ENCODE assay signal across 26 cellular contexts in genomic region chr3:111607242-111607641, GRCh38. TPM values are rescaled to one million over a fixed set of nuclear protein-coding genes. Genes with fewer than 3 reads are reported as not detected.
A peak's percentile ranks its signal among the peaks of the same experiment; 100 is the strongest.
DNase-seq lines count a peak whose midpoint lies in the region; ATAC-seq and TF ChIP-seq lines count a peak whose summit lies in the region.
"Had no signal": no experiment of that assay in that cellular context is flagged by ENCODE, and none has a peak within 500 bp of the region (broad histone marks: within the 10 kb centered on the region; RNA-seq: fewer than 3 reads in every experiment).

No MANE protein-coding gene starts in this region.

- no peaks in the 10 kb centered on the region for H3K9me3 ChIP-seq in CD8-positive, alpha-beta memory T cell (ENCODE audit: low read length)
- H3K9me3 ChIP-seq in psoas muscle, result no peaks in the 10 kb centered on the region
- H3K9me3 ChIP-seq: ovary, right atrium auricular region, spleen, thyroid gland had no signal

- H3K36me3 Mint-ChIP-seq in T-helper 1 cell treated with Interleukin-12 subunit alpha and Interleukin-12 subunit beta and Interleukin-4 antibody, amounts not matched to agents 30 μg/mL and 1 μg/mL, for 36 hours (ENCODE audit: low read depth), result peaks cover 79% of the 10 kb centered on the region
- H3K36me3 Mint-ChIP-seq in CD8-positive, alpha-beta memory T cell, result peaks cover 14 to 86% (median 44%) of the 10 kb centered on the region in 3 donors
- peaks cover 88% of the 10 kb centered on the region for H3K36me3 Mint-ChIP-seq in activated T-helper 2 cell treated with anti-CD3 and anti-CD28 coated beads, Interferon-gamma antibody, Interleukin-2, Interleukin-4, amounts not matched to agents 10 μg/mL and 5 μg/mL and 100 μg/mL, durations not matched to agents 14 hours and 24 hours and 36 hours (ENCODE audit: low read depth)
- peaks cover 19 to 70% (median 51%) of the 10 kb centered on the region in 3 donors for H3K36me3 Mint-ChIP-seq in immature natural killer cell
- H3K36me3 Mint-ChIP-seq: WTC11 had no signal

- H3K27me3 ChIP-seq in CD8-positive, alpha-beta memory T cell (ENCODE audit: insufficient read depth, low read length, poor library complexity, severe bottlenecking), result no peaks in the 10 kb centered on the region
- H3K27me3 ChIP-seq in psoas muscle (ENCODE audit: insufficient read depth in 3 of 3, low read length in 2 of 3), result peaks cover 0 to 3% (median 0%) of the 10 kb centered on the region in 3 donors
- H3K27me3 ChIP-seq: ovary, right atrium auricular region, spleen, thyroid gland had no signal

- 9 to 45% (median 26%) methylated on average over 1 of the region's 1 CpG for WGBS in psoas muscle, 3 donors

- POLR2A ChIA-PET in CD8-positive, alpha-beta memory T cell (lab: Charles Lee), result no interaction called here

- peaks cover 43% of the 10 kb centered on the region for H3K4me1 ChIP-seq in CD8-positive, alpha-beta memory T cell (ENCODE audit: insufficient read depth, low read length)
- no peaks in the 10 kb centered on the region for H3K4me1 ChIP-seq in psoas muscle
- H3K4me1 ChIP-seq: right atrium auricular region had no signal

- H3K27ac Mint-ChIP-seq in T-helper 1 cell treated with Interleukin-12 subunit alpha and Interleukin-12 subunit beta and Interleukin-4 antibody, amounts not matched to agents 30 μg/mL and 1 μg/mL, for 36 hours, result peak overlapping the region; percentile 95
- peak overlapping the region; percentile 68 to 97 (median 92) for H3K27ac Mint-ChIP-seq in CD8-positive, alpha-beta memory T cell
- H3K27ac Mint-ChIP-seq in activated T-helper 2 cell treated with anti-CD3 and anti-CD28 coated beads, Interferon-gamma antibody, Interleukin-2, Interleukin-4, amounts not matched to agents 10 μg/mL and 5 μg/mL and 100 μg/mL, durations not matched to agents 14 hours and 24 hours and 36 hours, result peak overlapping the region; percentile 98
- peak overlapping the region in 5 of 6 donors; percentile 46 to 86 (median 83) for H3K27ac Mint-ChIP-seq in immature natural killer cell
- H3K27ac Mint-ChIP-seq: nephron, WTC11 had no signal

- H3K27ac ChIP-seq in CD8-positive, alpha-beta memory T cell (ENCODE audit: low read depth, low read length), result no peak overlapping the region
- no peak overlapping the region for H3K27ac ChIP-seq in coronary artery
- H3K27ac ChIP-seq in psoas muscle, result no peak overlapping the region
- H3K27ac ChIP-seq: 22Rv1, ovary, right atrium auricular region, thyroid gland had no signal

- no peak for DNase-seq in T-helper 1 cell
- DNase-seq in CD8-positive, alpha-beta memory T cell, result no peak
- DNase-seq in activated T-helper 2 cell treated with anti-CD3 and anti-CD28 coated beads, Interferon-gamma antibody, Interleukin-2, Interleukin-4, amounts not matched to agents 10 μg/mL and 5 μg/mL and 100 μg/mL, durations not matched to agents 14 hours and 24 hours and 36 hours (ENCODE audit: low spot score), result no peak
- DNase-seq in immature natural killer cell, result no peak
- no peak for DNase-seq in coronary artery (ENCODE audit: low spot score)
- DNase-seq in psoas muscle, result no peak
- DNase-seq in GOT3 (lab: John Stamatoyannopoulos, UW), result no peak
- DNase-seq: CD4-positive, CD25-positive, alpha-beta regulatory T cell; cortex of kidney; islet precursor cell; midbrain; NCI-H1105 treated with DMSO at 0.1 percent for 48 hours; NCI-H2081 treated with DMSO at 0.1 percent for 48 hours; NCI-H345; NCI-H748 treated with DMSO at 0.1 percent for 48 hours; ovary; spleen; stimulated activated CD4-positive, alpha-beta T cell treated with anti-CD3 and anti-CD28 coated beads, Interleukin-2, amount 100 ng/mL, for 48 hours; stimulated activated naive CD4-positive, alpha-beta T cell; T1000; thyroid gland had no signal

- intact Hi-C loops in activated T-helper 2 cell treated with anti-CD3 and anti-CD28 coated beads, Interferon-gamma antibody, Interleukin-2, Interleukin-4, amounts not matched to agents 10 μg/mL and 5 μg/mL and 100 μg/mL, durations not matched to agents 14 hours and 24 hours and 36 hours (cut with micrococcal nuclease), result loop anchor here (10.0 kb wide), 1 partner anchor 778 kb away; no protein-coding TSS in a partner anchor
- intact Hi-C loops in psoas muscle (cut with DNase I), result no loop called here

- no peaks in the 10 kb centered on the region for H3K27me3 Mint-ChIP-seq in T-helper 1 cell treated with Interleukin-12 subunit alpha and Interleukin-12 subunit beta and Interleukin-4 antibody, amounts not matched to agents 30 μg/mL and 1 μg/mL, for 36 hours (ENCODE audit: low read depth)
- H3K27me3 Mint-ChIP-seq in CD8-positive, alpha-beta memory T cell, result no peaks in the 10 kb centered on the region
- H3K27me3 Mint-ChIP-seq in activated T-helper 2 cell treated with anti-CD3 and anti-CD28 coated beads, Interferon-gamma antibody, Interleukin-2, Interleukin-4, amounts not matched to agents 10 μg/mL and 5 μg/mL and 100 μg/mL, durations not matched to agents 14 hours and 24 hours and 36 hours (ENCODE audit: low read depth), result no peaks in the 10 kb centered on the region
- no peaks in the 10 kb centered on the region for H3K27me3 Mint-ChIP-seq in immature natural killer cell (ENCODE audit: low read depth in 3 of 3)
- H3K27me3 Mint-ChIP-seq: CD4-positive, CD25-positive, alpha-beta regulatory T cell had no signal

- CTCF ChIA-PET in CD8-positive, alpha-beta memory T cell (lab: Charles Lee), result interaction anchor here (2.7 kb wide), 1 partner anchor 9 kb away, joined by 11 read pairs; no protein-coding TSS in a partner anchor

- H3K36me3 ChIP-seq in CD8-positive, alpha-beta memory T cell (ENCODE audit: insufficient read depth, low read length), result peaks cover 5% of the 10 kb centered on the region
- no peaks in the 10 kb centered on the region for H3K36me3 ChIP-seq in psoas muscle (ENCODE audit: insufficient read depth in 1 of 2, low read depth in 1 of 2)
- H3K36me3 ChIP-seq: ovary, right atrium auricular region, spleen, thyroid gland had no signal

- no peak overlapping the region for H3K4me3 ChIP-seq in CD8-positive, alpha-beta memory T cell (ENCODE audit: low read length)
- H3K4me3 ChIP-seq in coronary artery, result no peak overlapping the region
- no peak overlapping the region for H3K4me3 ChIP-seq in psoas muscle
- H3K4me3 ChIP-seq: ovary, right atrium auricular region, spleen, thyroid gland had no signal

- TF ChIP-seq CTCF in coronary artery (IDR thresholded peaks at IDR 0.05) (no peak), psoas muscle (IDR thresholded peaks at IDR 0.05) (no peak)

- H3K9me3 Mint-ChIP-seq in T-helper 1 cell treated with Interleukin-12 subunit alpha and Interleukin-12 subunit beta and Interleukin-4 antibody, amounts not matched to agents 30 μg/mL and 1 μg/mL, for 36 hours, result no peaks in the 10 kb centered on the region
- no peaks in the 10 kb centered on the region for H3K9me3 Mint-ChIP-seq in CD8-positive, alpha-beta memory T cell
- H3K9me3 Mint-ChIP-seq in activated T-helper 2 cell treated with anti-CD3 and anti-CD28 coated beads, Interferon-gamma antibody, Interleukin-2, Interleukin-4, amounts not matched to agents 10 μg/mL and 5 μg/mL and 100 μg/mL, durations not matched to agents 14 hours and 24 hours and 36 hours, result no peaks in the 10 kb centered on the region
- H3K9me3 Mint-ChIP-seq in immature natural killer cell, result no peaks in the 10 kb centered on the region
- H3K9me3 Mint-ChIP-seq: CD4-positive, CD25-positive, alpha-beta regulatory T cell; nephron had no signal

- H3K4me1 Mint-ChIP-seq in T-helper 1 cell treated with Interleukin-12 subunit alpha and Interleukin-12 subunit beta and Interleukin-4 antibody, amounts not matched to agents 30 μg/mL and 1 μg/mL, for 36 hours (ENCODE audit: low read depth), result peaks cover 85% of the 10 kb centered on the region
- peaks cover 82 to 98% (median 96%) of the 10 kb centered on the region in 3 donors for H3K4me1 Mint-ChIP-seq in CD8-positive, alpha-beta memory T cell
- H3K4me1 Mint-ChIP-seq in activated T-helper 2 cell treated with anti-CD3 and anti-CD28 coated beads, Interferon-gamma antibody, Interleukin-2, Interleukin-4, amounts not matched to agents 10 μg/mL and 5 μg/mL and 100 μg/mL, durations not matched to agents 14 hours and 24 hours and 36 hours (ENCODE audit: low read depth), result peaks cover 94% of the 10 kb centered on the region
- peaks cover 51 to 74% of the 10 kb centered on the region in 2 donors for H3K4me1 Mint-ChIP-seq in immature natural killer cell
- H3K4me1 Mint-ChIP-seq: nephron, WTC11 had no signal

- H3K4me3 Mint-ChIP-seq in T-helper 1 cell treated with Interleukin-12 subunit alpha and Interleukin-12 subunit beta and Interleukin-4 antibody, amounts not matched to agents 30 μg/mL and 1 μg/mL, for 36 hours, result no peak overlapping the region
- no peak overlapping the region for H3K4me3 Mint-ChIP-seq in CD8-positive, alpha-beta memory T cell
- no peak overlapping the region for H3K4me3 Mint-ChIP-seq in activated T-helper 2 cell treated with anti-CD3 and anti-CD28 coated beads, Interferon-gamma antibody, Interleukin-2, Interleukin-4, amounts not matched to agents 10 μg/mL and 5 μg/mL and 100 μg/mL, durations not matched to agents 14 hours and 24 hours and 36 hours (ENCODE audit: low read depth)
- H3K4me3 Mint-ChIP-seq in immature natural killer cell, result no peak overlapping the region
- H3K4me3 Mint-ChIP-seq: CD4-positive, CD25-positive, alpha-beta regulatory T cell; nephron; WTC11 had no signal

- no peak for ATAC-seq in psoas muscle
- ATAC-seq: WTC11 had no signal

RNA-seq across cellular contexts. Expression of gene ZBED2, which starts 12.1 kb away (rescaled TPM):
- 100 to 1,000 TPM; 547 to 551 TPM for total RNA-seq in CD8-positive, alpha-beta memory T cell
- polyA plus RNA-seq in CD8-positive, alpha-beta memory T cell, result 0.51 TPM
- 543 and 546 TPM in 2 replicates for total RNA-seq in activated T-helper 2 cell treated with anti-CD3 and anti-CD28 coated beads, Interferon-gamma antibody, Interleukin-2, Interleukin-4, amounts not matched to agents 10 μg/mL and 5 μg/mL and 100 μg/mL, durations not matched to agents 14 hours and 24 hours and 36 hours
- polyA plus RNA-seq in immature natural killer cell (under 1 TPM in 1 of 3 donors, not detected in 2; 0.50 TPM), psoas muscle (not detected)
- total RNA-seq in psoas muscle, result not detected

Comparison
In these comparisons a context has a peak if more than half of its experiments do, and no peak if none do; other contexts are left out.
1. RNA of gene ZBED2, which starts 12.1 kb away (total RNA-seq): 547 to 551 TPM in CD8-positive, alpha-beta memory T cell and 543 to 546 TPM in activated T-helper 2 cell treated with anti-CD3 and anti-CD28 coated beads, Interferon-gamma antibody, Interleukin-2, Interleukin-4, amounts not matched to agents 10 μg/mL and 5 μg/mL and 100 μg/mL, durations not matched to agents 14 hours and 24 hours and 36 hours; not detected in psoas muscle; every median in the first group is over 100 times any median in the second.
2. Peak in every context shown above with its lines, with median percentiles within 50 percentile points of each other: H3K27ac Mint-ChIP-seq.